Comparison of ENCODE assay signal across 8 cellular contexts in genomic region chr6:34888874-34889555, GRCh38. TPM values are rescaled to one million over a fixed set of nuclear protein-coding genes. Genes with fewer than 3 reads are reported as not detected.
DNase-seq lines count a peak whose midpoint lies in the region; FAIRE-seq and TF ChIP-seq lines count a peak whose summit lies in the region.

Gene ANKS1A (plus strand): TSS chr6:34889255. CDS start chr6:34889403, 148 bp downstream.

- H3F3A ChIP-seq in GM23248 (ENCODE audit: insufficient read depth): peaks cover 14% of the 10 kb centered on the region; the same call in 1 of the 2 replicates

- peaks cover 51% of the 10 kb centered on the region for H3K36me3 Mint-ChIP-seq in Calu3 (ENCODE audit: insufficient read depth, unreplicated experiment)
- H3K36me3 Mint-ChIP-seq in astrocyte (ENCODE audit: low read depth, unreplicated experiment): no peaks in the 10 kb centered on the region

- H3K9ac ChIP-seq in GM23248 (peak within 1 kb of the TSS; percentile 97), astrocyte (ENCODE audit: low read length) (peak within 1 kb of the TSS; percentile 92)

- no TSS peak for BruUV-seq in Calu3 (replicated peaks; lab: Mats Ljungman, UMichigan)

- FAIRE-seq in astrocyte (lab: Jason Lieb, UNC): no peak

- peak within 1 kb of the TSS; percentile 99 for H3K4me3 Mint-ChIP-seq in Calu3 (ENCODE audit: low read depth, unreplicated experiment)
- H3K4me3 Mint-ChIP-seq in astrocyte (ENCODE audit: unreplicated experiment): peak within 1 kb of the TSS; percentile 98

- H3K27ac ChIP-seq in GM23248 (peak within 1 kb of the TSS; percentile 88), astrocyte (ENCODE audit: low read depth, low read length) (peak within 1 kb of the TSS; percentile 82), vagina (peak within 1 kb of the TSS; percentile 91)

- no peak for TF ChIP-seq CTCF in Calu3 (IDR thresholded peaks at IDR 0.05; ENCODE audit: unreplicated experiment)
- no peak for TF ChIP-seq CTCF in astrocyte (IDR thresholded peaks at IDR 0.05; ENCODE audit: insufficient read depth, low read depth, low read length)
- no peak for TF ChIP-seq CTCF in vagina (IDR thresholded peaks at IDR 0.05)

- DNase-seq in Calu3 (peak; percentile 99), GM23248 (peak; percentile 73), NCI-H1092 treated with DMSO at 0.1 percent for 48 hours (lab: John Stamatoyannopoulos, UW) (peak; percentile 47), T-helper 22 cell (ENCODE audit: low read depth) (peak; percentile 85), astrocyte (ENCODE audit: low read depth) (peak; percentile 18), hippocampal formation (lab: John Stamatoyannopoulos, UW) (peak; percentile 73 to 81), retina (peak; percentile 88), vagina (ENCODE audit: extremely low spot score in 2 of 2) (peak; percentile 91 to 97)

- H3K4me1 ChIP-seq in GM23248 (ENCODE audit: insufficient read depth) (peaks cover 14% of the 10 kb centered on the region), astrocyte (ENCODE audit: insufficient read depth, low read length) (peaks cover 5% of the 10 kb centered on the region), vagina (peaks cover 54% of the 10 kb centered on the region)

- TF ChIP-seq POLR2A in vagina (IDR thresholded peaks at IDR 0.05): peak in 1 of 2 donors; percentile 43

- H3K79me2 ChIP-seq in GM23248 (ENCODE audit: insufficient read depth): peaks cover 79% of the 10 kb centered on the region
- H3K79me2 ChIP-seq in astrocyte (ENCODE audit: insufficient read depth, low read length): peaks cover 65% of the 10 kb centered on the region

- H3K36me3 ChIP-seq in GM23248 (ENCODE audit: low read depth) (no peaks in the 10 kb centered on the region), astrocyte (ENCODE audit: insufficient read depth, low read length) (peaks cover 5% of the 10 kb centered on the region), vagina (no peaks in the 10 kb centered on the region)

- peak within 1 kb of the TSS; percentile 99 for H2AFZ ChIP-seq in GM23248
- H2AFZ ChIP-seq in astrocyte (ENCODE audit: low read depth, low read length): peak within 1 kb of the TSS; percentile 93

- peaks cover 42% of the 10 kb centered on the region for H3K4me1 Mint-ChIP-seq in Calu3 (ENCODE audit: low read depth, unreplicated experiment)
- peaks cover 8% of the 10 kb centered on the region for H3K4me1 Mint-ChIP-seq in astrocyte (ENCODE audit: low read depth, unreplicated experiment)

- 0 to 4% methylated on average over 17 to 58 of the region's 60 CpGs for WGBS in GM23248 (ENCODE audit: low coverage in 1 of 2, low lambda C conversion rate in 2 of 2, missing lambda C conversion rate in 2 of 2), 2 experiments

- H4K20me1 ChIP-seq in GM23248 (ENCODE audit: insufficient read depth): no peaks in the 10 kb centered on the region
- H4K20me1 ChIP-seq in astrocyte (ENCODE audit: insufficient read depth, low read length): peaks cover 38% of the 10 kb centered on the region

- intact Hi-C loops in Calu3 (cut with micrococcal nuclease; ENCODE audit: unreplicated experiment) (loop anchor here (5.0 to 10.0 kb wide), 3 partner anchors 63 to 256 kb away; partner anchors contain the start of genes SNRPC and TCP11), vagina (cut with DNase I) (no loop called here)

- H3K27ac Mint-ChIP-seq in Calu3 (ENCODE audit: unreplicated experiment) (peak within 1 kb of the TSS; percentile 96), astrocyte (ENCODE audit: unreplicated experiment) (peak within 1 kb of the TSS; percentile 94)

- in situ Hi-C loops in GM23248 (cut with MboI): no loop called here

- H3K9me3 Mint-ChIP-seq in Calu3 (ENCODE audit: low read depth, unreplicated experiment) (peaks cover 2% of the 10 kb centered on the region), astrocyte (ENCODE audit: unreplicated experiment) (no peaks in the 10 kb centered on the region)

- H3K4me2 ChIP-seq in GM23248 (ENCODE audit: unreplicated experiment) (peak within 1 kb of the TSS; percentile 87), astrocyte (ENCODE audit: low read length) (peak within 1 kb of the TSS; percentile 85)

- CTCF ChIA-PET in Calu3 (lab: Charles Lee): interaction anchor here (0.7 to 2.9 kb wide), 11 partner anchors 9 to 889 kb away, joined by 3 to 9 read pairs (median 4); no protein-coding TSS in a partner anchor

- H3K9me3 ChIP-seq in GM23248 (ENCODE audit: low read depth) (no peaks in the 10 kb centered on the region), astrocyte (ENCODE audit: insufficient read depth, low read depth, low read length) (no peaks in the 10 kb centered on the region), vagina (no peaks in the 10 kb centered on the region)

- H3K27me3 ChIP-seq in GM23248 (replicated peaks; ENCODE audit: insufficient read depth) (no peaks in the 10 kb centered on the region), astrocyte (ENCODE audit: insufficient read depth, low read length) (no peaks in the 10 kb centered on the region), vagina (no peaks in the 10 kb centered on the region)

- H3K4me3 ChIP-seq in GM23248 (peak within 1 kb of the TSS; percentile 100), astrocyte (ENCODE audit: insufficient read depth, low read depth, low read length) (peak within 1 kb of the TSS; percentile 90), vagina (peak within 1 kb of the TSS; percentile 71 to 87)

- H3K9me2 ChIP-seq in GM23248 (ENCODE audit: insufficient read depth): no peaks in the 10 kb centered on the region

- H3K27me3 Mint-ChIP-seq in Calu3 (ENCODE audit: unreplicated experiment): no peaks in the 10 kb centered on the region
- no peaks in the 10 kb centered on the region for H3K27me3 Mint-ChIP-seq in astrocyte (ENCODE audit: low read depth, unreplicated experiment)

RNA-seq across cellular contexts. Expression of gene ANKS1A, which starts in this region (rescaled TPM):
- total RNA-seq in Calu3 (2022) (60.3 and 67.3 TPM in 2 replicates), astrocyte (15.5 and 18.0 TPM in 2 replicates), vagina (24.3 TPM)
- 4.4 and 7.2 TPM in 2 replicates for total RNA-seq in GM23248 (2014; rRNA removed; shearing (Covaris generic))
- 3.2 and 3.3 TPM in 2 replicates for polyA plus RNA-seq in GM23248 (2016; fragmentation: Nextera tagmentation; extraction: Ambion mirVana)

Comparison
In these comparisons a context has a peak if more than half of its experiments do, and no peak if none do; other contexts are left out.
1. Peak in every context shown above with its lines: DNase-seq, H3K4me3 ChIP-seq and H3K27ac ChIP-seq.
2. DNase-seq: peak in every context shown above with its lines; median percentile 99 in Calu3; 94 in vagina; 88 in retina; 85 in T-helper 22 cell; 77 in hippocampal formation; 73 in GM23248; 47 in NCI-H1092 treated with DMSO at 0.1 percent for 48 hours; 18 in astrocyte.